ENCODE assay signal across 17 cellular contexts in the genomic region with DNA sequence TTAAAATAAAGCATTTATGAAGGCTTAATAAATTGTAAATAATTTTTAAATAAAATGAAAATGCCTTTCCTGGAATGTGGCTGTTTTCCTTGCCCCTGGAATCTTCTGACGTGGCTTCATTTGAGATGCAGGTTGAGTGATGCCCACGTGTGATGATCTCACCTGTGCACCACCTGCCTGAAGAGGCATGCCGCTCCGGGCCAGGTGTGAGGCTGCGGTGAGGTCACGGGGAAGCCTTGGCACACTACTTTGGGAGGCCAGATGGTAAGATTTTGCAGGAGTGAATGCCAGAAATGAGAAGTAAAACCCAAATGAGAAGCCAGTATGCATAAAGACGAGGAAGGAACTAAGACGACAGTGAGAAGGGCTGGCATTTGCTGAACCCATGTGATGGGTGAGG. TPM values are rescaled to one million over a fixed set of nuclear protein-coding genes. Genes with fewer than 3 reads are reported as not detected.
DNase-seq lines count a peak whose midpoint lies in the region; TF ChIP-seq lines count a peak whose summit lies in the region.
"Had no signal": no experiment of that assay in that cellular context is flagged by ENCODE, and none has a peak within 500 bp of the region (broad histone marks: within the 10 kb centered on the region; RNA-seq: fewer than 3 reads in every experiment).

No MANE protein-coding gene starts in this region.

- H3K4me3 ChIP-seq in LNCaP clone FGC (ENCODE audit: low read depth, low read length), result no peak overlapping the region
- no peak overlapping the region for H3K4me3 ChIP-seq in neuronal stem cell (ENCODE audit: low read length in 2 of 2)
- H3K4me3 ChIP-seq: adrenal gland, hepatocyte, thyroid gland had no signal

- H4K8ac ChIP-seq in neuronal stem cell (ENCODE audit: low read depth, low read length), result no peak overlapping the region

- H3K4me2 ChIP-seq in neuronal stem cell (ENCODE audit: insufficient read depth, low read length, poor library complexity, severe bottlenecking), result no peak overlapping the region
- H3K4me2 ChIP-seq: hepatocyte had no signal

- H2AFZ ChIP-seq in neuronal stem cell (ENCODE audit: low read length), result no peak overlapping the region
- H2AFZ ChIP-seq: hepatocyte had no signal

- H3K9me3 Mint-ChIP-seq in type B pancreatic cell (no peaks in the 10 kb centered on the region), progenitor cell of endocrine pancreas (ENCODE audit: low read depth) (no peaks in the 10 kb centered on the region)
- H3K9me3 Mint-ChIP-seq: activated T-cell treated with anti-CD3 and anti-CD28 coated beads, Interleukin-2, amount 50 U/mL, for 72 hours; naive thymus-derived CD8-positive, alpha-beta T cell had no signal

- H3K4me3 Mint-ChIP-seq in type B pancreatic cell (no peak overlapping the region), progenitor cell of endocrine pancreas (ENCODE audit: low read depth) (no peak overlapping the region)
- H3K4me3 Mint-ChIP-seq: activated T-cell treated with anti-CD3 and anti-CD28 coated beads, Interleukin-2, amount 50 U/mL, for 72 hours; naive thymus-derived CD8-positive, alpha-beta T cell had no signal

- H3K79me1 ChIP-seq in neuronal stem cell (ENCODE audit: low read depth, low read length), result no peaks in the 10 kb centered on the region

- WGBS in neuronal stem cell (ENCODE audit: extremely low coverage in 2 of 2, insufficient read length in 2 of 2, insufficient replicate concordance in 1 of 2), 2 donors, result no CpG with 5 or more reads among the region's 8 CpGs

- no peaks in the 10 kb centered on the region for H3K9me3 ChIP-seq in neuronal stem cell (replicated peaks in 1 of 2; ENCODE audit: control insufficient read depth in 2 of 2, insufficient read depth in 1 of 2, low read depth in 1 of 2, low read length in 2 of 2)
- H3K9me3 ChIP-seq: adrenal gland, thyroid gland had no signal

- no peak overlapping the region for H2BK120ac ChIP-seq in neuronal stem cell (ENCODE audit: low read depth, low read length)

- no peak overlapping the region for H3K9ac ChIP-seq in neuronal stem cell (ENCODE audit: low read depth, low read length, poor library complexity)

- no peak overlapping the region for H2AK5ac ChIP-seq in neuronal stem cell (ENCODE audit: low read depth, low read length)

- peaks cover 0 to 7% (median 0%) of the 10 kb centered on the region in 3 experiments for H3K27me3 ChIP-seq in neuronal stem cell (ENCODE audit: control insufficient read depth in 3 of 3, insufficient read depth in 3 of 3, low read depth in 1 of 3, low read length in 3 of 3)
- H3K27me3 ChIP-seq: adrenal gland, hepatocyte, thyroid gland had no signal

- H3K4me1 Mint-ChIP-seq in type B pancreatic cell (ENCODE audit: unreplicated experiment) (peaks cover 11% of the 10 kb centered on the region), progenitor cell of endocrine pancreas (ENCODE audit: low read depth) (peaks cover 9% of the 10 kb centered on the region)

- no peak overlapping the region for H3K4ac ChIP-seq in neuronal stem cell (ENCODE audit: low read length)

- H3K14ac ChIP-seq in neuronal stem cell (ENCODE audit: low read length), result no peak overlapping the region

- H3K27ac ChIP-seq in cingulate gyrus (ENCODE audit: low read depth, low read length) (peak overlapping the region; percentile 43), neuronal stem cell (replicated peaks; ENCODE audit: low read length) (no peak overlapping the region)
- H3K27ac ChIP-seq: adrenal gland, hepatocyte had no signal

- no peak overlapping the region for H4K91ac ChIP-seq in neuronal stem cell (ENCODE audit: low read depth, low read length, poor library complexity)

- peaks cover 15% of the 10 kb centered on the region for H3K36me3 Mint-ChIP-seq in type B pancreatic cell
- H3K36me3 Mint-ChIP-seq in progenitor cell of endocrine pancreas (ENCODE audit: insufficient read depth), result peaks cover 10% of the 10 kb centered on the region

- H2BK12ac ChIP-seq in neuronal stem cell (ENCODE audit: low read length), result no peak overlapping the region

- DNase-seq in LNCaP clone FGC (ENCODE audit: low read depth) (peak; percentile 41), NCI-H510A treated with DMSO at 0.1 percent for 48 hours (lab: John Stamatoyannopoulos, UW) (peak; percentile 59), type B pancreatic cell (ENCODE audit: extremely low spot score, unreplicated experiment) (no peak), neuronal stem cell (ENCODE audit: low spot score) (no peak), progenitor cell of endocrine pancreas (ENCODE audit: low spot score, unreplicated experiment) (no peak)
- no peak for DNase-seq in central memory CD4-positive, alpha-beta T cell
- DNase-seq: activated CD4-positive, alpha-beta T cell treated with anti-CD3 and anti-CD28 coated beads, Interleukin-2, amount 50 U/mL, for 1 hour; activated T-cell treated with anti-CD3 and anti-CD28 coated beads, Interleukin-2, amount 50 U/mL, for 72 hours; adrenal gland; cortex of kidney; GF-D8; naive thymus-derived CD8-positive, alpha-beta T cell; NCI-H82; T1000 had no signal

- H3K18ac ChIP-seq in neuronal stem cell (ENCODE audit: low read length), result no peak overlapping the region

- no peak overlapping the region for H3K23ac ChIP-seq in neuronal stem cell (ENCODE audit: low read depth, low read length, poor library complexity)

- no peak overlapping the region for H2BK5ac ChIP-seq in neuronal stem cell (ENCODE audit: low read length)

- peaks cover 7 to 37% of the 10 kb centered on the region in 2 donors for H3K36me3 ChIP-seq in neuronal stem cell (replicated peaks in 1 of 2; ENCODE audit: control insufficient read depth in 2 of 2, insufficient read depth in 2 of 2, low read length in 2 of 2)

- no peaks in the 10 kb centered on the region for H3K4me1 ChIP-seq in neuronal stem cell (ENCODE audit: control insufficient read depth in 2 of 2, insufficient read depth in 1 of 2, low read depth in 1 of 2, low read length in 2 of 2)
- H3K4me1 ChIP-seq: adrenal gland had no signal

- TF ChIP-seq CTCF in LNCaP clone FGC (IDR thresholded peaks at IDR 0.05; ENCODE audit: control insufficient read depth, extremely low read depth, insufficient read depth) (no peak), type B pancreatic cell (conservative IDR thresholded peaks at IDR 0.05) (no peak), progenitor cell of endocrine pancreas (IDR thresholded peaks at IDR 0.05; ENCODE audit: unreplicated experiment) (no peak)

- H3K27ac Mint-ChIP-seq in type B pancreatic cell, result peak overlapping the region; percentile 5
- H3K27ac Mint-ChIP-seq in progenitor cell of endocrine pancreas, result no peak overlapping the region
- H3K27ac Mint-ChIP-seq: activated T-cell treated with anti-CD3 and anti-CD28 coated beads, Interleukin-2, amount 50 U/mL, for 72 hours had no signal

- no peak overlapping the region for H2BK15ac ChIP-seq in neuronal stem cell (ENCODE audit: low read length)

- H3K27me3 Mint-ChIP-seq in type B pancreatic cell (peaks cover 10% of the 10 kb centered on the region), progenitor cell of endocrine pancreas (peaks cover 9% of the 10 kb centered on the region)
- H3K27me3 Mint-ChIP-seq: naive thymus-derived CD8-positive, alpha-beta T cell had no signal

RNA-seq across cellular contexts. Expression of a gene that starts 36.2 kb away (rescaled TPM):
- 50.9 and 57.6 TPM in 2 replicates for total RNA-seq in type B pancreatic cell (ENCODE audit: low replicate concordance)
- polyA plus RNA-seq in neuronal stem cell (2013, experiment 1 of 2), result 42.3 TPM
- polyA plus RNA-seq in neuronal stem cell (2013, experiment 2 of 2), result 40.4 TPM
- total RNA-seq in progenitor cell of endocrine pancreas, result 23.7 and 26.9 TPM in 2 replicates

Comparison
In these comparisons a context has a peak if more than half of its experiments do, and no peak if none do; other contexts are left out.
1. DNase-seq: peak in LNCaP clone FGC (single experiment) and NCI-H510A treated with DMSO at 0.1 percent for 48 hours (single experiment); none in type B pancreatic cell (single experiment), neuronal stem cell (single experiment), central memory CD4-positive, alpha-beta T cell (single experiment) and progenitor cell of endocrine pancreas (single experiment).